8 cellular contexts compared by ENCODE assay signal in the genomic region with DNA sequence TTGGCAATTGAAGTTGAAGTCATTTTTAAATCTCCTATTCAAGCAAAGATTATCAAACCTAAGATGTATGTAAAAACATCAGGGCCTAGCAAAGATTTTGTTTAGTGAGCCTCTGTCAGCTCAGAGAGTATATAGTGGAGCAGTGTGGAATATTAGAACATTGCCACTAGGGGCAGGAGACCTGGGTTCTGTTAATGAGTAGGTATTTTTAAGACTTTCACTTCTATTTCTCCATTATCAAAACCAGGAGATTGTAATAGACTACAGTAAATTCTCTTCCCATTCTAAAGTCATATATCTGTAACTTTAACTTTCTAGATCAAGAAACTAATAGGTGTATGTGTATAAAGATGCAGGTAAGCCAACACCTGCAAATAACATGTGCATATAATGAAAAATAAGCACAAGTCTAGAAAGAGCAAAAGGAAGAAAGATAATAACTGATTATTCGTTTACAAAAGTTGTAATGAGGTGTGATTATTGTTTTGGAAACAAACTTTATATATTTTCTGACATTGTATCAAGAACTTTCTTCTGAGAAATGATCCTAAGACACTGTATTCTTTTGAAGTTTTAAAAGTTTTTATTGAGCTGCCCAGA.
DNase-seq lines count a peak whose midpoint lies in the region; ATAC-seq and TF ChIP-seq lines count a peak whose summit lies in the region.

No MANE protein-coding gene starts in this region.

- H3K27me3 ChIP-seq in cardiac muscle cell, result no peaks in the 10 kb centered on the region
- H3K27me3 ChIP-seq in left lung, result no peaks in the 10 kb centered on the region
- no peaks in the 10 kb centered on the region for H3K27me3 ChIP-seq in upper lobe of left lung
- H3K27me3 ChIP-seq in effector memory CD4-positive, alpha-beta T cell (replicated peaks; ENCODE audit: control insufficient read depth, insufficient read depth, low read length, poor library complexity, severe bottlenecking), result no peaks in the 10 kb centered on the region

- H3K36me3 ChIP-seq in cardiac muscle cell, result no peaks in the 10 kb centered on the region
- H3K36me3 ChIP-seq in left lung, result no peaks in the 10 kb centered on the region
- H3K36me3 ChIP-seq in upper lobe of left lung, result no peaks in the 10 kb centered on the region
- no peaks in the 10 kb centered on the region for H3K36me3 ChIP-seq in effector memory CD4-positive, alpha-beta T cell (ENCODE audit: control insufficient read depth, insufficient read depth, low read length)

- intact Hi-C loops in Right ventricle myocardium superior (cut with DNase I), result no loop called here
- intact Hi-C loops in left lung (cut with DNase I), result no loop called here

- H3K4me1 ChIP-seq in cardiac muscle cell (ENCODE audit: low read depth) (no peaks in the 10 kb centered on the region), left lung (no peaks in the 10 kb centered on the region), upper lobe of left lung (no peaks in the 10 kb centered on the region)
- H3K4me1 ChIP-seq in effector memory CD4-positive, alpha-beta T cell (ENCODE audit: control insufficient read depth, insufficient read depth, low read length, poor library complexity, severe bottlenecking), result no peaks in the 10 kb centered on the region

- 52 to 62% methylated on average over 1 of the region's 1 CpG for WGBS in upper lobe of left lung, 2 donors

- H3K27ac ChIP-seq in cardiac muscle cell (no peak overlapping the region), RWPE1 (no peak overlapping the region), left lung (no peak overlapping the region), upper lobe of left lung (no peak overlapping the region)
- no peak overlapping the region for H3K27ac ChIP-seq in effector memory CD4-positive, alpha-beta T cell (ENCODE audit: insufficient read depth, low read length, poor library complexity, severe bottlenecking)

- CTCF ChIA-PET in RWPE1 (lab: Yijun Ruan, JAX), result interaction anchor here (0.7 kb wide), 1 partner anchor 438 kb away, joined by 6 read pairs; no protein-coding TSS in a partner anchor

- no peaks in the 10 kb centered on the region for H3K9me3 ChIP-seq in cardiac muscle cell (ENCODE audit: low read depth)
- no peaks in the 10 kb centered on the region for H3K9me3 ChIP-seq in left lung
- no peaks in the 10 kb centered on the region for H3K9me3 ChIP-seq in upper lobe of left lung
- no peaks in the 10 kb centered on the region for H3K9me3 ChIP-seq in effector memory CD4-positive, alpha-beta T cell (ENCODE audit: control insufficient read depth, low read length)

- no peak for ATAC-seq in Right ventricle myocardium superior (ENCODE audit: poor library complexity)
- ATAC-seq in HG03045 (IDR thresholded peaks at IDR 0.05; ENCODE audit: unreplicated experiment), result peak; percentile 68
- ATAC-seq in left lung, result peak; percentile 32
- ATAC-seq in upper lobe of left lung (ENCODE audit: low FRiP score in 2 of 2), result no peak

- peak; percentile 51 for TF ChIP-seq CTCF in cardiac muscle cell (IDR thresholded peaks at IDR 0.05; ENCODE audit: low read depth, low read length)
- peak; percentile 64 for TF ChIP-seq CTCF in RWPE1 (conservative IDR thresholded peaks at IDR 0.05; ENCODE audit: low read depth)
- peak in 1 of 2 donors; percentile 40 for TF ChIP-seq CTCF in left lung (IDR thresholded peaks at IDR 0.05)
- peak in 2 of 6 experiments; percentile 6 to 15 for TF ChIP-seq CTCF in upper lobe of left lung (IDR thresholded peaks at IDR 0.05)

- POLR2A ChIA-PET in RWPE1 (lab: Yijun Ruan, JAX; ENCODE audit: low non-redundant PET), result no interaction called here

- no peak overlapping the region for H3K4me3 ChIP-seq in cardiac muscle cell
- no peak overlapping the region for H3K4me3 ChIP-seq in left lung
- H3K4me3 ChIP-seq in upper lobe of left lung, result no peak overlapping the region
- no peak overlapping the region for H3K4me3 ChIP-seq in effector memory CD4-positive, alpha-beta T cell (ENCODE audit: insufficient read depth, low read depth, low read length, poor library complexity, severe bottlenecking)

- no peak for TF ChIP-seq EP300 in upper lobe of left lung (IDR thresholded peaks at IDR 0.05)

- no peak for TF ChIP-seq POLR2A in upper lobe of left lung (IDR thresholded peaks at IDR 0.05)

- DNase-seq in cardiac muscle cell (ENCODE audit: low read depth in 1 of 2, low spot score in 1 of 2) (peak; percentile 25 to 35), Right ventricle myocardium superior (no peak), RWPE1 (ENCODE audit: low spot score) (peak; percentile 2), left lung (no peak), upper lobe of left lung (no peak), UCSD-AML1 (lab: John Stamatoyannopoulos, UW; ENCODE audit: unreplicated experiment) (no peak)
- no peak for DNase-seq in effector memory CD4-positive, alpha-beta T cell

Comparison
In these comparisons a context has a peak if more than half of its experiments do, and no peak if none do; other contexts are left out.
1. DNase-seq: peak in cardiac muscle cell (2 of 2) and RWPE1 (single experiment); none in Right ventricle myocardium superior (single experiment), left lung (0 of 2), upper lobe of left lung (0 of 2), UCSD-AML1 (single experiment) and effector memory CD4-positive, alpha-beta T cell (0 of 3).
2. ATAC-seq: peak in HG03045 (single experiment) and left lung (single experiment); none in Right ventricle myocardium superior (single experiment) and upper lobe of left lung (0 of 2).